ENCODE assay signal across 14 cellular contexts in the genomic region with DNA sequence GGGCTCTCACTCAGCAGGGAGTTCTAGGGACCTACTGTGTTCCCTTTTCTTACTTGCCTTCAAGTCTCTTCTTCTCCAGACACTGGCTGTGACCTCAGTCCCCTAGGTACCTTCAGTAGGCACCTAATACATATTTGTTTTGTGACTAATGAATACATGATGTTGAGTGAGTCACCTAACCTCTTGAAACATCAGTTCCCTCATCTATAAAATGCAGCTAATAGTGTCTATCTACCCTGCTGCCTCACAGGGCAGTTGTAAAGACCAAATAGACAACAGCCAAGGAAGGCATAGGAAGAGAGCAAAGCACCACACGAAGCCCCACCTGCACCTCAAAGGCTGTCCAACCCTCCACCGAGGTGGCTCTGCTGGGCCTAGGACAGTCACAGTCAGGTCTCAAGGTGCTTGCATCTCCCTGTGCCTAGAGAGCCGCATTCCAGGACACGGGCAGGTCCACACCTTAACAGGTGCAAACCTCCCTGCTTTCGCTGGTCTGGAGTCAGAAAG. TPM values are rescaled to one million over a fixed set of nuclear protein-coding genes. Genes with fewer than 3 reads are reported as not detected.
DNase-seq lines count a peak whose midpoint lies in the region; ATAC-seq and TF ChIP-seq lines count a peak whose summit lies in the region.
"Had no signal": no experiment of that assay in that cellular context is flagged by ENCODE, and none has a peak within 500 bp of the region (broad histone marks: within the 10 kb centered on the region; RNA-seq: fewer than 3 reads in every experiment).

No MANE protein-coding gene starts in this region.

- DNase-seq in NCI-H2196 (lab: John Stamatoyannopoulos, UW; ENCODE audit: unreplicated experiment) (peak; percentile 12), NCI-H2196 treated with DMSO at 0.1 percent for 48 hours (lab: John Stamatoyannopoulos, UW; ENCODE audit: unreplicated experiment) (no peak), RWPE2 (ENCODE audit: low spot score) (no peak), hepatocyte (ENCODE audit: low spot score) (peak; percentile 40), NCI-H1930 (lab: John Stamatoyannopoulos, UW) (no peak), epidermal melanocyte (ENCODE audit: insufficient read length, low spot score) (no peak), NCI-H2227 (lab: John Stamatoyannopoulos, UW; ENCODE audit: unreplicated experiment) (no peak)
- DNase-seq: activated CD4-positive, alpha-beta T cell treated with anti-CD3 and anti-CD28 coated beads for 1 hour; activated gamma-delta T cell treated with Interleukin-2 at 50 U/mL for 16 hours; cerebellar nuclear complex; occipital lobe; SJCRH30; stimulated activated CD4-positive, alpha-beta T cell treated with anti-CD3 and anti-CD28 coated beads, Interleukin-1b, Interleukin-23, amount 100 ng/mL, for 48 hours had no signal

- H3K9ac ChIP-seq in subcutaneous abdominal adipose tissue (ENCODE audit: low read length in 5 of 5) = no peak overlapping the region

- TF ChIP-seq CTCF in RWPE2 (IDR thresholded peaks at IDR 0.05; ENCODE audit: poor library complexity, severe bottlenecking) (no peak), hepatocyte (IDR thresholded peaks at IDR 0.05; ENCODE audit: poor library complexity) (no peak)

- no peaks in the 10 kb centered on the region for H3K79me2 ChIP-seq in hepatocyte

- H3K4me2 ChIP-seq in hepatocyte = no peak overlapping the region

- peak; percentile 90 for ATAC-seq in RWPE2 (ENCODE audit: low read depth)

- H3K9me2 ChIP-seq in hepatocyte (replicated peaks; ENCODE audit: insufficient read depth) = no peaks in the 10 kb centered on the region

- H4K20me1 ChIP-seq in hepatocyte (ENCODE audit: insufficient read depth, poor library complexity, severe bottlenecking) = no peaks in the 10 kb centered on the region

- H3K4me3 ChIP-seq in RWPE2 (ENCODE audit: severe bottlenecking) (no peak overlapping the region), hepatocyte (no peak overlapping the region), subcutaneous abdominal adipose tissue (ENCODE audit: low read depth in 1 of 5, low read length in 5 of 5) (no peak overlapping the region)
- H3K4me3 ChIP-seq: SJCRH30 had no signal

- 81% methylated on average over 5 of the region's 5 CpGs for WGBS in hepatocyte (ENCODE audit: low lambda C conversion rate, missing lambda C conversion rate)

- peaks cover 42% of the 10 kb centered on the region for H3K4me1 ChIP-seq in RWPE2 (ENCODE audit: insufficient read depth, poor library complexity, severe bottlenecking)
- peaks cover 28% of the 10 kb centered on the region for H3K4me1 ChIP-seq in hepatocyte (ENCODE audit: insufficient read depth)
- peaks cover 0 to 77% (median 63%) of the 10 kb centered on the region in 5 donors for H3K4me1 ChIP-seq in subcutaneous abdominal adipose tissue (ENCODE audit: control insufficient read depth in 5 of 5, insufficient read depth in 5 of 5, low read length in 5 of 5)

- H3K9me3 ChIP-seq in RWPE2 (ENCODE audit: severe bottlenecking) (no peaks in the 10 kb centered on the region), hepatocyte (ENCODE audit: low read depth) (no peaks in the 10 kb centered on the region), subcutaneous abdominal adipose tissue (ENCODE audit: control insufficient read depth in 5 of 5, low read length in 5 of 5) (no peaks in the 10 kb centered on the region)
- H3K9me3 ChIP-seq: SJCRH30 had no signal

- peak overlapping the region; percentile 16 for H3K27ac ChIP-seq in RWPE2 (ENCODE audit: poor library complexity, severe bottlenecking)
- H3K27ac ChIP-seq in hepatocyte = peak overlapping the region; percentile 80
- H3K27ac ChIP-seq in subcutaneous abdominal adipose tissue (ENCODE audit: low read depth, low read length) = peak overlapping the region; percentile 83
- H3K27ac ChIP-seq: SJCRH30 had no signal

- no peaks in the 10 kb centered on the region for H3K27me3 ChIP-seq in RWPE2 (ENCODE audit: insufficient read depth, poor library complexity, severe bottlenecking)
- no peaks in the 10 kb centered on the region for H3K27me3 ChIP-seq in hepatocyte
- H3K27me3 ChIP-seq in subcutaneous abdominal adipose tissue (ENCODE audit: control insufficient read depth in 5 of 5, insufficient read depth in 4 of 5, low read length in 5 of 5) = no peaks in the 10 kb centered on the region
- H3K27me3 ChIP-seq: SJCRH30 had no signal

- no peak overlapping the region for H2AFZ ChIP-seq in hepatocyte

- no peaks in the 10 kb centered on the region for H3K36me3 ChIP-seq in RWPE2 (ENCODE audit: low read depth)
- H3K36me3 ChIP-seq in hepatocyte (replicated peaks; ENCODE audit: insufficient read depth, low read depth) = no peaks in the 10 kb centered on the region
- H3K36me3 ChIP-seq in subcutaneous abdominal adipose tissue (ENCODE audit: control insufficient read depth in 5 of 5, insufficient read depth in 5 of 5, low read length in 5 of 5) = peaks cover 0 to 6% (median 0%) of the 10 kb centered on the region in 5 donors
- H3K36me3 ChIP-seq: SJCRH30 had no signal

RNA-seq across cellular contexts. Expression of a gene that starts 29.1 kb away (rescaled TPM):
- total RNA-seq in hepatocyte = 4.9 and 7.3 TPM in 2 replicates
- polyA plus RNA-seq in hepatocyte = 4.4 and 5.1 TPM in 2 replicates

Comparison
In these comparisons a context has a peak if more than half of its experiments do, and no peak if none do; other contexts are left out.
1. DNase-seq: peak in NCI-H2196 (single experiment) and hepatocyte (single experiment); none in NCI-H2196 treated with DMSO at 0.1 percent for 48 hours (single experiment), RWPE2 (single experiment), NCI-H1930 (0 of 2), epidermal melanocyte (single experiment) and NCI-H2227 (single experiment).
2. H3K27ac ChIP-seq: peak in every context shown above with its lines; median percentile 83 in subcutaneous abdominal adipose tissue; 80 in hepatocyte; 16 in RWPE2.